In genomic region chr15:100714034-100714748, GRCh38 we compare ENCODE assay signal across 23 cellular contexts.
DNase-seq lines count a peak whose midpoint lies in the region; ATAC-seq, FAIRE-seq and TF ChIP-seq lines count a peak whose summit lies in the region.
"Had no signal": no experiment of that assay in that cellular context is flagged by ENCODE, and none has a peak within 500 bp of the region (broad histone marks: within the 10 kb centered on the region; RNA-seq: fewer than 3 reads in every experiment).

No MANE protein-coding gene starts in this region.

- H4K20me1 ChIP-seq in SK-N-SH (ENCODE audit: insufficient read depth) = no peaks in the 10 kb centered on the region

- no peak overlapping the region for H3K14ac ChIP-seq in mesenchymal stem cell (ENCODE audit: low read length in 2 of 2)

- H3K4me3 ChIP-seq in SK-N-SH (ENCODE audit: low read depth in 2 of 2, low read length in 1 of 2) (no peak overlapping the region), body of pancreas (no peak overlapping the region), mesenchymal stem cell (ENCODE audit: insufficient read depth in 1 of 2, low read depth in 1 of 2, low read length in 2 of 2) (no peak overlapping the region), uterus (no peak overlapping the region), mucosa of descending colon (no peak overlapping the region)
- H3K4me3 ChIP-seq: esophagus muscularis mucosa, GM23338, SK-N-MC, thyroid gland had no signal

- CTCF ChIA-PET in SK-N-SH (lab: Yijun Ruan, JAX) = interaction anchor here (0.6 to 1.4 kb wide), 2 partner anchors 78 to 159 kb away, joined by 3 to 4 read pairs; no protein-coding TSS in a partner anchor

- POLR2A ChIA-PET in SK-N-SH (lab: Yijun Ruan, JAX) = no interaction called here

- peak overlapping the region; percentile 79 for H4K91ac ChIP-seq in mesenchymal stem cell (ENCODE audit: low read length)

- peak overlapping the region; percentile 87 for H2AK5ac ChIP-seq in mesenchymal stem cell (ENCODE audit: low read length, severe bottlenecking)

- H4K8ac ChIP-seq in mesenchymal stem cell (ENCODE audit: low read length) = peak overlapping the region; percentile 31

- H3K27me3 ChIP-seq in SK-N-SH (ENCODE audit: insufficient read depth) (no peaks in the 10 kb centered on the region), body of pancreas (no peaks in the 10 kb centered on the region), mesenchymal stem cell (ENCODE audit: control insufficient read depth in 1 of 2, insufficient read depth in 1 of 2, low read length in 2 of 2) (no peaks in the 10 kb centered on the region), uterus (no peaks in the 10 kb centered on the region)
- H3K27me3 ChIP-seq: BE2C, esophagus muscularis mucosa, thyroid gland had no signal

- no peak for FAIRE-seq in frontal cortex (lab: Jason Lieb, UNC)
- FAIRE-seq: GM19239 had no signal

- no peak overlapping the region for H2BK5ac ChIP-seq in mesenchymal stem cell (ENCODE audit: low read depth, low read length, poor library complexity, severe bottlenecking)

- TF ChIP-seq EP300 in SK-N-SH (IDR thresholded peaks at IDR 0.05; ENCODE audit: borderline replicate concordance in 1 of 2, low read depth in 1 of 2, low read length in 1 of 2) = no peak

- H3K18ac ChIP-seq in mesenchymal stem cell (ENCODE audit: low read depth in 1 of 2, low read length in 2 of 2) = peak overlapping the region in 1 of 2 experiments; percentile 25

- intact Hi-C loops in body of pancreas (cut with DNase I) (loop anchor here (10.0 kb wide), 1 partner anchor 161 kb away; the partner anchor contains the start of gene ALDH1A3), uterus (cut with DNase I; ENCODE audit: low total_unique reads) (no loop called here), mucosa of descending colon (cut with DNase I, micrococcal nuclease) (no loop called here)

- H3K9ac ChIP-seq in SK-N-SH (no peak overlapping the region), mesenchymal stem cell (ENCODE audit: low read length) (no peak overlapping the region)

- peaks cover 3% of the 10 kb centered on the region for H3F3A ChIP-seq in SK-N-SH (replicated peaks; ENCODE audit: insufficient read depth)

- TF ChIP-seq RAD21 in SK-N-SH (IDR thresholded peaks at IDR 0.05; ENCODE audit: low read length) = no peak

- no peaks in the 10 kb centered on the region for H3K79me2 ChIP-seq in SK-N-SH (ENCODE audit: insufficient read depth)

- H3K4ac ChIP-seq in mesenchymal stem cell (ENCODE audit: low read depth in 1 of 2, low read length in 2 of 2) = peak overlapping the region in 1 of 2 experiments; percentile 29

- peaks cover 12 to 24% of the 10 kb centered on the region in 2 experiments; a peak in 3 of 4 replicates for H3K4me1 ChIP-seq in SK-N-SH (ENCODE audit: control insufficient read depth in 1 of 2, insufficient read depth in 2 of 2, low read depth in 1 of 2, low read length in 1 of 2)
- H3K4me1 ChIP-seq in body of pancreas = peaks cover 66% of the 10 kb centered on the region
- H3K4me1 ChIP-seq in mesenchymal stem cell (ENCODE audit: control insufficient read depth, insufficient read depth, low read depth, low read length) = peaks cover 31% of the 10 kb centered on the region
- H3K4me1 ChIP-seq in uterus = no peaks in the 10 kb centered on the region
- H3K4me1 ChIP-seq in mucosa of descending colon (ENCODE audit: low read depth) = no peaks in the 10 kb centered on the region

- H3K4me2 ChIP-seq in SK-N-SH (no peak overlapping the region), mesenchymal stem cell (ENCODE audit: low read length, poor library complexity, severe bottlenecking) (no peak overlapping the region)
- H3K4me2 ChIP-seq: GM23338 had no signal

- H3K9me2 ChIP-seq in SK-N-SH = no peaks in the 10 kb centered on the region

- no peaks in the 10 kb centered on the region for H3K9me3 ChIP-seq in SK-N-SH
- H3K9me3 ChIP-seq in body of pancreas = no peaks in the 10 kb centered on the region
- H3K9me3 ChIP-seq in mesenchymal stem cell (ENCODE audit: control insufficient read depth, low read length) = no peaks in the 10 kb centered on the region
- no peaks in the 10 kb centered on the region for H3K9me3 ChIP-seq in uterus
- H3K9me3 ChIP-seq in mucosa of descending colon = no peaks in the 10 kb centered on the region
- H3K9me3 ChIP-seq: BE2C, esophagus muscularis mucosa, thyroid gland had no signal

- H3K79me1 ChIP-seq in mesenchymal stem cell (replicated peaks; ENCODE audit: low read length, poor library complexity, severe bottlenecking) = no peaks in the 10 kb centered on the region

- H2BK120ac ChIP-seq in mesenchymal stem cell (ENCODE audit: low read depth, low read length) = no peak overlapping the region

- peak overlapping the region in 1 of 2 experiments; percentile 71; a peak in 1 of 4 replicates for H3K27ac ChIP-seq in SK-N-SH (ENCODE audit: low read depth in 2 of 2, low read length in 1 of 2)
- H3K27ac ChIP-seq in body of pancreas = peak overlapping the region; percentile 69 to 86 (median 78)
- H3K27ac ChIP-seq in mesenchymal stem cell (ENCODE audit: low read length, poor library complexity, severe bottlenecking) = no peak overlapping the region
- H3K27ac ChIP-seq in uterus = no peak overlapping the region
- H3K27ac ChIP-seq: SK-N-MC, thyroid gland had no signal

- no peak overlapping the region for H3K23ac ChIP-seq in mesenchymal stem cell (ENCODE audit: low read length in 2 of 2)

- no peak overlapping the region for H2BK15ac ChIP-seq in mesenchymal stem cell (ENCODE audit: low read depth, poor library complexity, severe bottlenecking)

- peak overlapping the region; percentile 42 to 64 for H2BK12ac ChIP-seq in mesenchymal stem cell (ENCODE audit: low read length in 2 of 2)

- no peak for DNase-seq in SK-N-SH
- no peak for DNase-seq in body of pancreas
- DNase-seq in mesenchymal stem cell = no peak
- DNase-seq in uterus = peak; percentile 11 to 12
- DNase-seq in mucosa of descending colon = no peak
- no peak for DNase-seq in frontal cortex (ENCODE audit: low spot score in 2 of 2)
- DNase-seq: activated CD4-positive, alpha-beta T cell treated with anti-CD3 and anti-CD28 coated beads for 1 hour; activated naive CD8-positive, alpha-beta T cell treated with anti-CD3 and anti-CD28 coated beads, Interleukin-2, amount 50 U/mL, for 24 hours; BE2C; effector CD4-positive, alpha-beta T cell; glutamatergic neuron; left ventricle myocardium superior; NCI-H1436; NCI-H2171 treated with DMSO at 0.1 percent for 48 hours; OCI-M1; stimulated activated naive CD4-positive, alpha-beta T cell had no signal

- H2AFZ ChIP-seq in SK-N-SH (ENCODE audit: low read depth) (no peak overlapping the region), mesenchymal stem cell (ENCODE audit: low read depth, low read length) (no peak overlapping the region)
- H2AFZ ChIP-seq: GM23338 had no signal

- WGBS in SK-N-SH (ENCODE audit: low lambda C conversion rate) = 99% methylated on average over 10 of the region's 13 CpGs
- WGBS in body of pancreas, 2 donors = 69 to 85% methylated on average over 8 to 12 of the region's 13 CpGs
- WGBS in mesenchymal stem cell = 89% methylated on average over 13 of the region's 13 CpGs

- peak; percentile 10; the same call in 2 of the 3 replicates for ATAC-seq in SK-N-SH treated with all-trans-retinoic acid at 6 μM for 48 hours
- no peak for ATAC-seq in body of pancreas
- no peak for ATAC-seq in mucosa of descending colon
- ATAC-seq in HG03196 (IDR thresholded peaks at IDR 0.05; ENCODE audit: unreplicated experiment) = no peak
- ATAC-seq: activated naive CD8-positive, alpha-beta T cell treated with anti-CD3 and anti-CD28 coated beads, Interleukin-2, amount 50 U/mL, for 24 hours; GM23338 had no signal

- no peaks in the 10 kb centered on the region for H3K36me3 ChIP-seq in SK-N-SH (replicated peaks in 1 of 2; ENCODE audit: control insufficient read depth in 1 of 2, insufficient read depth in 2 of 2, low read length in 1 of 2)
- H3K36me3 ChIP-seq in body of pancreas (replicated peaks in 1 of 2; ENCODE audit: insufficient read depth in 1 of 2, low read depth in 2 of 2) = no peaks in the 10 kb centered on the region
- no peaks in the 10 kb centered on the region for H3K36me3 ChIP-seq in mesenchymal stem cell (ENCODE audit: control insufficient read depth in 1 of 2, insufficient read depth in 2 of 2, low read depth in 1 of 2, low read length in 2 of 2)
- H3K36me3 ChIP-seq in uterus = no peaks in the 10 kb centered on the region
- H3K36me3 ChIP-seq in mucosa of descending colon (ENCODE audit: low read depth) = no peaks in the 10 kb centered on the region
- H3K36me3 ChIP-seq: BE2C, esophagus muscularis mucosa, thyroid gland had no signal

- TF ChIP-seq POLR2A in body of pancreas (IDR thresholded peaks at IDR 0.05) (no peak), uterus (IDR thresholded peaks at IDR 0.05) (no peak)

- TF ChIP-seq CTCF in SK-N-SH (IDR thresholded peaks at IDR 0.05) (no peak), body of pancreas (IDR thresholded peaks at IDR 0.05) (no peak), uterus (IDR thresholded peaks at IDR 0.05) (no peak), mucosa of descending colon (IDR thresholded peaks at IDR 0.05) (no peak)

TF ChIP-seq in SK-N-SH treated with all-trans-retinoic acid at 6 μM for 48 hours, 23 proteins besides CTCF, POLR2A, EP300 and RAD21 (continues in another document):
- TF ChIP-seq OSR1 (CRISPR knock-in tag; IDR thresholded peaks at IDR 0.05) (no peak), CSRNP3 (CRISPR knock-in tag; IDR thresholded peaks at IDR 0.05) (no peak)

TF ChIP-seq in SK-N-SH, 30 proteins besides CTCF, POLR2A, EP300 and RAD21 (continues in another document):
- no peak for TF ChIP-seq RXRA (IDR thresholded peaks at IDR 0.05; ENCODE audit: borderline replicate concordance, low read depth)
- TF ChIP-seq TEAD4 (IDR thresholded peaks at IDR 0.05; ENCODE audit: borderline replicate concordance, insufficient read depth) = no peak
- no peak for TF ChIP-seq CHD2 (IDR thresholded peaks at IDR 0.05; ENCODE audit: low read length, partially characterized antibody)
- TF ChIP-seq FOSL2 (IDR thresholded peaks at IDR 0.05; ENCODE audit: borderline replicate concordance, low read depth) = no peak
- TF ChIP-seq JUND (IDR thresholded peaks at IDR 0.05) = no peak
- TF ChIP-seq ZBTB33 (IDR thresholded peaks at IDR 0.05; ENCODE audit: borderline replicate concordance, low read depth) = no peak
- TF ChIP-seq FOXM1 (IDR thresholded peaks at IDR 0.05; ENCODE audit: low read depth) = no peak

Comparison
In these comparisons a context has a peak if more than half of its experiments do, and no peak if none do; other contexts are left out.
1. DNase-seq: peak in uterus (2 of 2); none in SK-N-SH (single experiment), body of pancreas (0 of 4), mesenchymal stem cell (single experiment), mucosa of descending colon (0 of 3) and frontal cortex (0 of 2).
2. H3K27ac ChIP-seq: peak in body of pancreas (4 of 4); none in mesenchymal stem cell (single experiment) and uterus (0 of 2).